ENCODE assay signal across 19 cellular contexts in the genomic region with DNA sequence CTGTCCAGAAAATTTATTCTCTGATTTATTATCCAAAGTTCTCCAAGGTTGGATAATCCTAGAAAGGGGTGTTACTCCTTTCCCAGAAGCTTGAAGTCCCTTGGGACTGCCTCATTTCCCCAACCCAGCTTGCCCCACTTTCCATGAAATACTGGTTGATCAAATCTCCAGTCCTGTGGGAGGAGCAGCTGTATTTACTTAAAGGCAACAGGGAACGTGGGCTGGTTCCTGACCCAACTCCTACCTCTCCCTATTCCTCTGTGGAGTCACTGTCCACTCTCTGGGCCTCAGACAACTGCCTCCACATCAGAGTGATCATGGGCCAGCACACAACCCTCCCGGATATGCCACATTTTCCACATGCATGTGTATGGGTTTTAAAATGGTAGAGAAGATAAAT.
"Had no signal": no experiment of that assay in that cellular context is flagged by ENCODE, and none has a peak within 500 bp of the region (broad histone marks: within the 10 kb centered on the region; RNA-seq: fewer than 3 reads in every experiment).

No MANE protein-coding gene starts in this region.

- H3K27ac ChIP-seq: adrenal gland, cardiac muscle cell, neutrophil, right atrium auricular region, skin epidermis, transverse colon had no signal

- H3K27me3 ChIP-seq: adrenal gland, cardiac muscle cell, dorsolateral prefrontal cortex, neutrophil, right atrium auricular region, transverse colon had no signal

- ATAC-seq: activated CD4-positive, alpha-beta T cell treated with anti-CD3 and anti-CD28 coated beads for 36 hours; left ventricle myocardium superior; mucosa of descending colon; naive thymus-derived CD4-positive, alpha-beta T cell had no signal

- H3K4me1 ChIP-seq: adrenal gland, right atrium auricular region, transverse colon had no signal

- H3K36me3 ChIP-seq: adrenal gland, cardiac muscle cell, neutrophil, right atrium auricular region, transverse colon had no signal

- DNase-seq: activated CD4-positive, alpha-beta memory T cell treated with anti-CD3 and anti-CD28 coated beads for 36 hours; activated CD4-positive, alpha-beta T cell treated with anti-CD3 and anti-CD28 coated beads for 36 hours; activated effector memory CD4-positive, alpha-beta T cell treated with Interleukin-2 at 50 U/mL for 16 hours; activated naive CD4-positive, alpha-beta T cell treated with anti-CD3 and anti-CD28 coated beads, Interleukin-2, amount 50 U/mL, for 16 hours; activated T-cell treated with anti-CD3 and anti-CD28 coated beads, Interleukin-2, amount 50 U/mL, for 24 hours; adrenal gland; kidney; left ventricle myocardium superior; mucosa of descending colon; naive thymus-derived CD4-positive, alpha-beta T cell; stimulated activated CD4-positive, alpha-beta T cell treated with anti-CD3 and anti-CD28 coated beads, Interleukin-4, amount 100 ng/mL, for 4 hours; stimulated activated CD8-positive, alpha-beta memory T cell treated with anti-CD3 and anti-CD28 coated beads, Interleukin-4, amount 100 ng/mL, for 48 hours; stimulated activated naive CD4-positive, alpha-beta T cell treated with Interleukin-2 at 50 U/mL for 16 hours; transverse colon had no signal

- H3K4me3 ChIP-seq: adrenal gland, cardiac muscle cell, dorsolateral prefrontal cortex, mucosa of descending colon, right atrium auricular region, skin epidermis, transverse colon had no signal

- H3K9me3 ChIP-seq: adrenal gland, mucosa of descending colon, neutrophil, right atrium auricular region, transverse colon had no signal

- FAIRE-seq: kidney had no signal
